In genomic region chr16:28822520-28823290, GRCh38 we compare ENCODE assay signal across 1 cellular context.
TF ChIP-seq lines count a peak whose summit lies in the region.

Gene ATXN2L (plus strand): TSS chr16:28822999. CDS start chr16:28823260, 261 bp downstream.

TF ChIP-seq in HepG2, 621 proteins besides CTCF, POLR2A, EP300 and RAD21 (continued from another document and continues in another):
- TF ChIP-seq ZFP91 (CRISPR knock-in tag; IDR thresholded peaks at IDR 0.05; ENCODE audit: borderline replicate concordance) (peak; percentile 95), ZSCAN20 (CRISPR knock-in tag; IDR thresholded peaks at IDR 0.05; ENCODE audit: borderline replicate concordance) (peak; percentile 85; the same call in 1 of the 2 replicates), ZNF572 (CRISPR knock-in tag; IDR thresholded peaks at IDR 0.05) (no peak), ZFY (CRISPR knock-in tag; IDR thresholded peaks at IDR 0.05) (peak; percentile 73; the same call in 1 of the 2 replicates), CBX1 (IDR thresholded peaks at IDR 0.05; ENCODE audit: low read depth) (peak; percentile 84), POGZ (CRISPR knock-in tag; IDR thresholded peaks at IDR 0.05) (peak; percentile 98), ZNF451 (CRISPR knock-in tag; IDR thresholded peaks at IDR 0.05) (peak; percentile 93; the same call in 1 of the 2 replicates), MNT (IDR thresholded peaks at IDR 0.05) (peak; percentile 44; the same call in 1 of the 2 replicates), ZZZ3 (CRISPR knock-in tag; IDR thresholded peaks at IDR 0.05; ENCODE audit: borderline replicate concordance) (peak; percentile 100), NFIC (IDR thresholded peaks at IDR 0.05; ENCODE audit: low read length) (no peak; the same call in 1 of the 2 replicates), CHCHD3 (CRISPR knock-in tag; IDR thresholded peaks at IDR 0.05) (peak; percentile 74; the same call in 1 of the 2 replicates), ARNTL (CRISPR knock-in tag; IDR thresholded peaks at IDR 0.05) (peak; percentile 83), ZFP36L2 (CRISPR knock-in tag; IDR thresholded peaks at IDR 0.05) (no peak), SP1 (IDR thresholded peaks at IDR 0.05) (no peak), SP1 (CRISPR knock-in tag; IDR thresholded peaks at IDR 0.05) (peak; percentile 100), ZNF674 (CRISPR knock-in tag; IDR thresholded peaks at IDR 0.05; ENCODE audit: low read depth) (no peak), TFAP4 (IDR thresholded peaks at IDR 0.05; ENCODE audit: borderline replicate concordance, low read depth) (peak; percentile 70; the same call in 1 of the 2 replicates), ZNF460 (CRISPR knock-in tag; IDR thresholded peaks at IDR 0.05; ENCODE audit: borderline replicate concordance) (no peak), MIXL1 (CRISPR knock-in tag; IDR thresholded peaks at IDR 0.05) (peak; percentile 91), NCOA1 (CRISPR knock-in tag; IDR thresholded peaks at IDR 0.05) (peak; percentile 36; the same call in 1 of the 2 replicates), PAXIP1 (CRISPR knock-in tag; conservative IDR thresholded peaks at IDR 0.05) (peak; percentile 69), NR2F6 (IDR thresholded peaks at IDR 0.05) (no peak), NR2F6 (CRISPR knock-in tag; IDR thresholded peaks at IDR 0.05) (peak; percentile 83; the same call in 1 of the 2 replicates), ZSCAN31 (CRISPR knock-in tag; IDR thresholded peaks at IDR 0.05; ENCODE audit: low read depth) (peak; percentile 93), ATF5 (CRISPR knock-in tag; IDR thresholded peaks at IDR 0.05; ENCODE audit: low read depth) (no peak), ZBTB40 (IDR thresholded peaks at IDR 0.05) (no peak), ZBTB40 (CRISPR knock-in tag; IDR thresholded peaks at IDR 0.05) (peak; percentile 94), ZXDC (CRISPR knock-in tag; IDR thresholded peaks at IDR 0.05) (no peak; the same call in 1 of the 2 replicates), ZNF34 (CRISPR knock-in tag; IDR thresholded peaks at IDR 0.05; ENCODE audit: borderline replicate concordance) (0 out of 2 replicates have a peak, but pooled peaks have one; percentile 51), ZFP90 (CRISPR knock-in tag; IDR thresholded peaks at IDR 0.05; ENCODE audit: borderline replicate concordance) (peak; percentile 89), ZBTB8A (CRISPR knock-in tag; IDR thresholded peaks at IDR 0.05; ENCODE audit: borderline replicate concordance, low read depth) (no peak; the same call in 1 of the 2 replicates), HIC2 (CRISPR knock-in tag; IDR thresholded peaks at IDR 0.05; ENCODE audit: low read depth) (peak; percentile 82)
